ENCODE assay signal across 22 cellular contexts in genomic region chr2:146818122-146818521, GRCh38.
DNase-seq lines count a peak whose midpoint lies in the region; ATAC-seq and TF ChIP-seq lines count a peak whose summit lies in the region.
"Had no signal": no experiment of that assay in that cellular context is flagged by ENCODE, and none has a peak within 500 bp of the region (broad histone marks: within the 10 kb centered on the region; RNA-seq: fewer than 3 reads in every experiment).

No MANE protein-coding gene starts in this region.

- H3K27ac ChIP-seq in HUES48 (ENCODE audit: low read depth, low read length): peak overlapping the region; percentile 81
- no peak overlapping the region for H3K27ac ChIP-seq in gastroesophageal sphincter
- H3K27ac ChIP-seq: ovary, Peyer's patch, transverse colon had no signal

- in situ Hi-C loops in astrocyte of the spinal cord (cut with HindIII; ENCODE audit: low sequenced_read_pairs): no loop called here

- no peak for TF ChIP-seq POLR2A in gastroesophageal sphincter (IDR thresholded peaks at IDR 0.05)

- H3K9me3 ChIP-seq in HUES48 (ENCODE audit: control insufficient read depth, insufficient read depth, low read length) (no peaks in the 10 kb centered on the region), gastroesophageal sphincter (no peaks in the 10 kb centered on the region)
- H3K9me3 ChIP-seq: Caco-2, ovary, Peyer's patch, SK-N-SH, transverse colon had no signal

- TF ChIP-seq EP300 in gastroesophageal sphincter (IDR thresholded peaks at IDR 0.05): no peak

- no peaks in the 10 kb centered on the region for H3K27me3 ChIP-seq in HUES48 (ENCODE audit: control insufficient read depth, insufficient read depth, low read length)
- H3K27me3 ChIP-seq in gastroesophageal sphincter: no peaks in the 10 kb centered on the region
- H3K27me3 ChIP-seq: ovary, Peyer's patch, transverse colon had no signal

- H3K4me1 ChIP-seq in HUES48 (ENCODE audit: control insufficient read depth, insufficient read depth, low read length) (peaks cover 32% of the 10 kb centered on the region), gastroesophageal sphincter (peaks cover 0 to 9% (median 0%) of the 10 kb centered on the region in 3 donors)
- H3K4me1 ChIP-seq: Peyer's patch, transverse colon had no signal

- no peak overlapping the region for H3K9ac ChIP-seq in HUES48 (ENCODE audit: low read depth, low read length)
- H3K9ac ChIP-seq: SK-N-SH had no signal

- DNase-seq in astrocyte of the spinal cord (ENCODE audit: low read depth, low spot score) (peak; percentile 36), fibroblast of pulmonary artery (ENCODE audit: low read depth) (peak; percentile 39), stromal cell of bone marrow (ENCODE audit: low read depth) (peak; percentile 36), left lobe of liver (ENCODE audit: low spot score) (no peak)
- DNase-seq: activated CD4-positive, CD25-positive, alpha-beta regulatory T cell; activated CD8-positive, alpha-beta T cell treated with anti-CD3 and anti-CD28 coated beads, Interleukin-2, amount 10 ng/mL, durations not matched to agents 7 days and 5 days; activated naive CD4-positive, alpha-beta T cell treated with anti-CD3 and anti-CD28 coated beads, Interleukin-2, amount 50 U/mL, for 16 hours; activated T-cell treated with anti-CD3 and anti-CD28 coated beads, Interleukin-2, amount 50 U/mL, for 4 hours; Caco-2; kidney; MM.1S; naive B cell; NCI-H1436 treated with DMSO at 0.1 percent for 48 hours; ovary; Peyer's patch; SK-N-SH; stimulated activated naive CD4-positive, alpha-beta T cell treated with Interleukin-2 at 50 U/mL for 16 hours; transverse colon had no signal

- H3K36me3 ChIP-seq in HUES48 (ENCODE audit: control insufficient read depth, insufficient read depth, low read length) (no peaks in the 10 kb centered on the region), gastroesophageal sphincter (no peaks in the 10 kb centered on the region)
- H3K36me3 ChIP-seq: ovary, Peyer's patch, transverse colon had no signal

- H3K4me3 ChIP-seq in HUES48 (ENCODE audit: low read depth, low read length): no peak overlapping the region
- H3K4me3 ChIP-seq in astrocyte of the spinal cord (ENCODE audit: low read depth, low read length): no peak overlapping the region
- no peak overlapping the region for H3K4me3 ChIP-seq in fibroblast of pulmonary artery (replicated peaks; ENCODE audit: low read depth, low read length)
- H3K4me3 ChIP-seq in gastroesophageal sphincter: no peak overlapping the region
- H3K4me3 ChIP-seq: ovary, Peyer's patch, transverse colon had no signal

- TF ChIP-seq CTCF in astrocyte of the spinal cord (IDR thresholded peaks at IDR 0.05; ENCODE audit: low read depth, low read length) (no peak), fibroblast of pulmonary artery (IDR thresholded peaks at IDR 0.05; ENCODE audit: low read length, missing control alignments) (no peak), gastroesophageal sphincter (IDR thresholded peaks at IDR 0.05) (no peak)

- ATAC-seq in gastroesophageal sphincter (no peak), HG03565 (IDR thresholded peaks at IDR 0.05; ENCODE audit: unreplicated experiment) (no peak), left lobe of liver (no peak)
- ATAC-seq: activated CD8-positive, alpha-beta T cell treated with anti-CD3 and anti-CD28 coated beads, Interleukin-2, amount 10 ng/mL, durations not matched to agents 7 days and 5 days; activated T-cell treated with anti-CD3 and anti-CD28 coated beads, Interleukin-2, amount 50 U/mL, for 4 hours; sciatic nerve had no signal

- 86 to 88% methylated on average over 1 of the region's 1 CpG for WGBS in gastroesophageal sphincter (ENCODE audit: low coverage in 1 of 2), 2 donors
